1 cellular context compared by ENCODE assay signal in the genomic region with DNA sequence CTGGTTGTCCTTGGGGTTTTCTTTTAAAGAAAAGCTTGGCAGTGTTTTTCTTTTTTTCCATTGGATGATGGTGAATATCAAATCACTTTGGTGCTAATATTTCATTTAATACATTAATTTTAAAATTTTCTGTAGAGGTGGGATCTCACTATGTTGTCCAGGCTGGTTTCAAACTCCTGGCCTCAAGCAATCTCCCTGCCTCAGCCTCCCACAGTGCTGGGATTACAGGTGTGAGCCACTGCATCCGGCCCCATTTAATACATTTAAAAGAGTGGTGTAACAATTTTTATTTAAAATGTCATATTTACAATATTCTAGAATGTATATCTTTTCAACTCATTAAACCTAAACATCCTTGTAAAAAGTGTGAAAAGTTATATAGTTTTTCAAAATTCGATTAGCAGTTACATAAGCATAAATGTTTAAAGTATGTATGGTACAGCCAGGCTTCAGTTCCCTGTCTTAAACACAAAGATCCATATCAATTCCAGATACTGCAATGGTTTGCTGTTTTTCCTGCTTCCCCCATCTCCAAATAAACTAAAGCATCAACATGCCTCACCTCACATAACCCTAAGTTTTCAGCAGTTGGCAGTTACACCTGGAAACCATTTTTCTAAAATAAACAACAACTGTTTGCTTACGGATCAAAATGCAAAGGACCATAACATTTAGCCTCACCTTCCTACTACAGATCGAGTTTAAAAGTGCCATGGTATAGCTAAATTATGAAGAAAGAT.
TF ChIP-seq lines count a peak whose summit lies in the region.

No MANE protein-coding gene starts in this region.

TF ChIP-seq in GM23338, 12 proteins besides CTCF, POLR2A, EP300 and RAD21 (continued from another document):
- TF ChIP-seq, protein P1, sequence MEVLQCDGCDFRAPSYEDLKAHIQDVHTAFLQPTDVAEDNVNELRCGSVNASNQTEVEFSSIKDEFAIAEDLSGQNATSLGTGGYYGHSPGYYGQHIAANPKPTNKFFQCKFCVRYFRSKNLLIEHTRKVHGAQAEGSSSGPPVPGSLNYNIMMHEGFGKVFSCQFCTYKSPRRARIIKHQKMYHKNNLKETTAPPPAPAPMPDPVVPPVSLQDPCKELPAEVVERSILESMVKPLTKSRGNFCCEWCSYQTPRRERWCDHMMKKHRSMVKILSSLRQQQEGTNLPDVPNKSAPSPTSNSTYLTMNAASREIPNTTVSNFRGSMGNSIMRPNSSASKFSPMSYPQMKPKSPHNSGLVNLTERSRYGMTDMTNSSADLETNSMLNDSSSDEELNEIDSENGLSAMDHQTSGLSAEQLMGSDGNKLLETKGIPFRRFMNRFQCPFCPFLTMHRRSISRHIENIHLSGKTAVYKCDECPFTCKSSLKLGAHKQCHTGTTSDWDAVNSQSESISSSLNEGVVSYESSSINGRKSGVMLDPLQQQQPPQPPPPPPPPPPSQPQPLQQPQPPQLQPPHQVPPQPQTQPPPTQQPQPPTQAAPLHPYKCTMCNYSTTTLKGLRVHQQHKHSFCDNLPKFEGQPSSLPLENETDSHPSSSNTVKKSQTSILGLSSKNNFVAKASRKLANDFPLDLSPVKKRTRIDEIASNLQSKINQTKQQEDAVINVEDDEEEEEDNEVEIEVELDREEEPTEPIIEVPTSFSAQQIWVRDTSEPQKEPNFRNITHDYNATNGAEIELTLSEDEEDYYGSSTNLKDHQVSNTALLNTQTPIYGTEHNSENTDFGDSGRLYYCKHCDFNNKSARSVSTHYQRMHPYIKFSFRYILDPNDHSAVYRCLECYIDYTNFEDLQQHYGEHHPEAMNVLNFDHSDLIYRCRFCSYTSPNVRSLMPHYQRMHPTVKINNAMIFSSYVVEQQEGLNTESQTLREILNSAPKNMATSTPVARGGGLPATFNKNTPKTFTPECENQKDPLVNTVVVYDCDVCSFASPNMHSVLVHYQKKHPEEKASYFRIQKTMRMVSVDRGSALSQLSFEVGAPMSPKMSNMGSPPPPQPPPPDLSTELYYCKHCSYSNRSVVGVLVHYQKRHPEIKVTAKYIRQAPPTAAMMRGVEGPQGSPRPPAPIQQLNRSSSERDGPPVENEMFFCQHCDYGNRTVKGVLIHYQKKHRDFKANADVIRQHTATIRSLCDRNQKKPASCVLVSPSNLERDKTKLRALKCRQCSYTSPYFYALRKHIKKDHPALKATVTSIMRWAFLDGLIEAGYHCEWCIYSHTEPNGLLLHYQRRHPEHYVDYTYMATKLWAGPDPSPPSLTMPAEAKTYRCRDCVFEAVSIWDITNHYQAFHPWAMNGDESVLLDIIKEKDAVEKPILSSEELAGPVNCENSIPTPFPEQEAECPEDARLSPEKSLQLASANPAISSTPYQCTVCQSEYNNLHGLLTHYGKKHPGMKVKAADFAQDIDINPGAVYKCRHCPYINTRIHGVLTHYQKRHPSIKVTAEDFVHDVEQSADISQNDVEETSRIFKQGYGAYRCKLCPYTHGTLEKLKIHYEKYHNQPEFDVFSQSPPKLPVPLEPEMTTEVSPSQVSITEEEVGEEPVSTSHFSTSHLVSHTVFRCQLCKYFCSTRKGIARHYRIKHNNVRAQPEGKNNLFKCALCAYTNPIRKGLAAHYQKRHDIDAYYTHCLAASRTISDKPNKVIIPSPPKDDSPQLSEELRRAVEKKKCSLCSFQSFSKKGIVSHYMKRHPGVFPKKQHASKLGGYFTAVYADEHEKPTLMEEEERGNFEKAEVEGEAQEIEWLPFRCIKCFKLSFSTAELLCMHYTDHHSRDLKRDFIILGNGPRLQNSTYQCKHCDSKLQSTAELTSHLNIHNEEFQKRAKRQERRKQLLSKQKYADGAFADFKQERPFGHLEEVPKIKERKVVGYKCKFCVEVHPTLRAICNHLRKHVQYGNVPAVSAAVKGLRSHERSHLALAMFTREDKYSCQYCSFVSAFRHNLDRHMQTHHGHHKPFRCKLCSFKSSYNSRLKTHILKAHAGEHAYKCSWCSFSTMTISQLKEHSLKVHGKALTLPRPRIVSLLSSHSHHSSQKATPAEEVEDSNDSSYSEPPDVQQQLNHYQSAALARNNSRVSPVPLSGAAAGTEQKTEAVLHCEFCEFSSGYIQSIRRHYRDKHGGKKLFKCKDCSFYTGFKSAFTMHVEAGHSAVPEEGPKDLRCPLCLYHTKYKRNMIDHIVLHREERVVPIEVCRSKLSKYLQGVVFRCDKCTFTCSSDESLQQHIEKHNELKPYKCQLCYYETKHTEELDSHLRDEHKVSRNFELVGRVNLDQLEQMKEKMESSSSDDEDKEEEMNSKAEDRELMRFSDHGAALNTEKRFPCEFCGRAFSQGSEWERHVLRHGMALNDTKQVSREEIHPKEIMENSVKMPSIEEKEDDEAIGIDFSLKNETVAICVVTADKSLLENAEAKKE (CRISPR knock-in tag; IDR thresholded peaks at IDR 0.05): no peak
- TF ChIP-seq CREB1 (CRISPR knock-in tag; IDR thresholded peaks at IDR 0.05; ENCODE audit: low read depth): no peak
- TF ChIP-seq STAT1 (IDR thresholded peaks at IDR 0.05; ENCODE audit: unreplicated experiment): no peak
- TF ChIP-seq ETS1 (IDR thresholded peaks at IDR 0.05): no peak
- no peak for TF ChIP-seq NANOG (IDR thresholded peaks at IDR 0.05; ENCODE audit: borderline replicate concordance)
- TF ChIP-seq POLR2AphosphoS5 (IDR thresholded peaks at IDR 0.05; ENCODE audit: low read depth): no peak
- no peak for TF ChIP-seq EZH2 (IDR thresholded peaks at IDR 0.05; ENCODE audit: low read depth, unreplicated experiment)
- TF ChIP-seq, protein P2, sequence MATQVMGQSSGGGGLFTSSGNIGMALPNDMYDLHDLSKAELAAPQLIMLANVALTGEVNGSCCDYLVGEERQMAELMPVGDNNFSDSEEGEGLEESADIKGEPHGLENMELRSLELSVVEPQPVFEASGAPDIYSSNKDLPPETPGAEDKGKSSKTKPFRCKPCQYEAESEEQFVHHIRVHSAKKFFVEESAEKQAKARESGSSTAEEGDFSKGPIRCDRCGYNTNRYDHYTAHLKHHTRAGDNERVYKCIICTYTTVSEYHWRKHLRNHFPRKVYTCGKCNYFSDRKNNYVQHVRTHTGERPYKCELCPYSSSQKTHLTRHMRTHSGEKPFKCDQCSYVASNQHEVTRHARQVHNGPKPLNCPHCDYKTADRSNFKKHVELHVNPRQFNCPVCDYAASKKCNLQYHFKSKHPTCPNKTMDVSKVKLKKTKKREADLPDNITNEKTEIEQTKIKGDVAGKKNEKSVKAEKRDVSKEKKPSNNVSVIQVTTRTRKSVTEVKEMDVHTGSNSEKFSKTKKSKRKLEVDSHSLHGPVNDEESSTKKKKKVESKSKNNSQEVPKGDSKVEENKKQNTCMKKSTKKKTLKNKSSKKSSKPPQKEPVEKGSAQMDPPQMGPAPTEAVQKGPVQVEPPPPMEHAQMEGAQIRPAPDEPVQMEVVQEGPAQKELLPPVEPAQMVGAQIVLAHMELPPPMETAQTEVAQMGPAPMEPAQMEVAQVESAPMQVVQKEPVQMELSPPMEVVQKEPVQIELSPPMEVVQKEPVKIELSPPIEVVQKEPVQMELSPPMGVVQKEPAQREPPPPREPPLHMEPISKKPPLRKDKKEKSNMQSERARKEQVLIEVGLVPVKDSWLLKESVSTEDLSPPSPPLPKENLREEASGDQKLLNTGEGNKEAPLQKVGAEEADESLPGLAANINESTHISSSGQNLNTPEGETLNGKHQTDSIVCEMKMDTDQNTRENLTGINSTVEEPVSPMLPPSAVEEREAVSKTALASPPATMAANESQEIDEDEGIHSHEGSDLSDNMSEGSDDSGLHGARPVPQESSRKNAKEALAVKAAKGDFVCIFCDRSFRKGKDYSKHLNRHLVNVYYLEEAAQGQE (IDR thresholded peaks at IDR 0.05; ENCODE audit: unreplicated experiment): no peak
- no peak for TF ChIP-seq EZH2phosphoT487 (IDR thresholded peaks at IDR 0.05; ENCODE audit: unreplicated experiment)
- TF ChIP-seq ZNF331 (CRISPR knock-in tag; IDR thresholded peaks at IDR 0.05; ENCODE audit: low read depth): no peak
- no peak for TF ChIP-seq ZNF114 (CRISPR knock-in tag; IDR thresholded peaks at IDR 0.05)
